9 cellular contexts compared by ENCODE assay signal in genomic region chr11:120512727-120513435, GRCh38. TPM values are rescaled to one million over a fixed set of nuclear protein-coding genes. Genes with fewer than 3 reads are reported as not detected.
DNase-seq lines count a peak whose midpoint lies in the region; ATAC-seq and TF ChIP-seq lines count a peak whose summit lies in the region.
"Had no signal": no experiment of that assay in that cellular context is flagged by ENCODE, and none has a peak within 500 bp of the region (broad histone marks: within the 10 kb centered on the region; RNA-seq: fewer than 3 reads in every experiment).

No MANE protein-coding gene starts in this region.

- no peak overlapping the region for H4K5ac ChIP-seq in IMR-90 (ENCODE audit: low read depth, low read length)

- no peaks in the 10 kb centered on the region for H3K36me3 ChIP-seq in CD4-positive, alpha-beta memory T cell (ENCODE audit: insufficient read depth, low read length)
- H3K36me3 ChIP-seq in IMR-90 (ENCODE audit: control insufficient read depth, insufficient read depth, low read length): no peaks in the 10 kb centered on the region

- no peak overlapping the region for H2AK5ac ChIP-seq in IMR-90 (ENCODE audit: low read depth, low read length)

- no peak overlapping the region for H3K4me3 ChIP-seq in CD4-positive, alpha-beta memory T cell (ENCODE audit: low read length in 2 of 2)
- H3K4me3 ChIP-seq in IMR-90 (ENCODE audit: insufficient read depth, low read depth, low read length): no peak overlapping the region
- H3K4me3 ChIP-seq in coronary artery: no peak overlapping the region

- no peaks in the 10 kb centered on the region for H4K20me1 ChIP-seq in IMR-90 (ENCODE audit: insufficient read depth, low read length)

- no peak overlapping the region for H2BK120ac ChIP-seq in IMR-90 (ENCODE audit: low read depth, low read length)

- H3K56ac ChIP-seq in IMR-90 (ENCODE audit: extremely low read depth, insufficient read depth, low read length): no peak overlapping the region

- no peak for TF ChIP-seq RAD21 in IMR-90 (IDR thresholded peaks at IDR 0.05; ENCODE audit: low read length)

- peaks cover 0 to 2% (median 0%) of the 10 kb centered on the region in 8 donors for H3K9me3 Mint-ChIP-seq in CD4-positive, alpha-beta memory T cell
- no peaks in the 10 kb centered on the region for H3K9me3 Mint-ChIP-seq in neural crest cell
- no peaks in the 10 kb centered on the region for H3K9me3 Mint-ChIP-seq in activated T-cell treated with anti-CD3 and anti-CD28 coated beads, Interleukin-2, amount 50 U/mL, for 24 hours
- H3K9me3 Mint-ChIP-seq: dendritic cell treated with granulocyte-macrophage colony-stimulating factor and Interleukin-4, amounts not matched to agents 40 ng/mL and 50 ng/mL, for 4 days had no signal

- H3K4ac ChIP-seq in IMR-90 (ENCODE audit: low read depth, low read length): no peak overlapping the region

- 0 out of 2 replicates have a peak, but pooled peaks cover 5% of the 10 kb centered on the region for H3K9me1 ChIP-seq in IMR-90 (ENCODE audit: insufficient read depth, low read length)

- peaks cover 67% of the 10 kb centered on the region in 2 donors for H3K27me3 Mint-ChIP-seq in CD4-positive, alpha-beta memory T cell
- H3K27me3 Mint-ChIP-seq in neural crest cell (ENCODE audit: low read depth): peaks cover 70% of the 10 kb centered on the region
- peaks cover 82% of the 10 kb centered on the region for H3K27me3 Mint-ChIP-seq in activated T-cell treated with anti-CD3 and anti-CD28 coated beads, Interleukin-2, amount 50 U/mL, for 24 hours

- POLR2A ChIA-PET in CD4-positive, alpha-beta memory T cell (lab: Charles Lee; ENCODE audit: partially characterized antibody): no interaction called here
- POLR2A ChIA-PET in IMR-90 (lab: Charles Lee; ENCODE audit: unreplicated experiment): no interaction called here

- H3K4me2 ChIP-seq in IMR-90 (ENCODE audit: low read depth, low read length): no peak overlapping the region

- no peaks in the 10 kb centered on the region for H3K36me3 Mint-ChIP-seq in CD4-positive, alpha-beta memory T cell
- H3K36me3 Mint-ChIP-seq in neural crest cell (ENCODE audit: low read depth): no peaks in the 10 kb centered on the region
- H3K36me3 Mint-ChIP-seq in activated T-cell treated with anti-CD3 and anti-CD28 coated beads, Interleukin-2, amount 50 U/mL, for 24 hours (ENCODE audit: low read depth): no peaks in the 10 kb centered on the region

- no peak overlapping the region for H3K23ac ChIP-seq in IMR-90 (ENCODE audit: low read depth, low read length)

- no TSS peak for BruUV-seq in IMR-90 (replicated peaks; lab: Mats Ljungman, UMichigan)

- TF ChIP-seq CTCF in IMR-90 (conservative IDR thresholded peaks at IDR 0.05; ENCODE audit: low read depth, low read length) (no peak; the same call in 1 of the 2 replicates), coronary artery (IDR thresholded peaks at IDR 0.05) (no peak), neural crest cell (conservative IDR thresholded peaks at IDR 0.05) (no peak)

- no peak overlapping the region for H2BK15ac ChIP-seq in IMR-90 (ENCODE audit: low read depth, low read length)

- CTCF ChIA-PET in CD4-positive, alpha-beta memory T cell (lab: Charles Lee; ENCODE audit: partially characterized antibody): no interaction called here
- CTCF ChIA-PET in IMR-90 (lab: Yijun Ruan, JAX): interaction anchor here (0.8 to 1.4 kb wide), 2 partner anchors 418 to 440 kb away, joined by 3 to 4 read pairs; no protein-coding TSS in a partner anchor

- no peak overlapping the region for H3K27ac Mint-ChIP-seq in CD4-positive, alpha-beta memory T cell
- no peak overlapping the region for H3K27ac Mint-ChIP-seq in neural crest cell (ENCODE audit: unreplicated experiment)
- no peak overlapping the region for H3K27ac Mint-ChIP-seq in activated T-cell treated with anti-CD3 and anti-CD28 coated beads, Interleukin-2, amount 50 U/mL, for 24 hours
- H3K27ac Mint-ChIP-seq: dendritic cell treated with granulocyte-macrophage colony-stimulating factor and Interleukin-4, amounts not matched to agents 40 ng/mL and 50 ng/mL, for 4 days had no signal

- no peaks in the 10 kb centered on the region for H3K4me1 ChIP-seq in CD4-positive, alpha-beta memory T cell (ENCODE audit: insufficient read depth, low read length)
- peaks cover 10% of the 10 kb centered on the region; the same call in 1 of the 2 replicates for H3K4me1 ChIP-seq in IMR-90 (ENCODE audit: control insufficient read depth, insufficient read depth, low read length)

- WGBS in IMR-90 (ENCODE audit: extremely low coverage in 2 of 2, insufficient read length in 1 of 2), 2 experiments: 90% methylated on average over 5 of the region's 23 CpGs; no CpG with 5 or more reads in 1 of the 2 experiments

- dilution Hi-C loops in IMR-90 (cut with HindIII; ENCODE audit: low sequenced_read_pairs, unreplicated experiment): no loop called here

- intact Hi-C loops in CD4-positive, alpha-beta memory T cell (cut with micrococcal nuclease): no loop called here
- intact Hi-C loops in IMR-90 (cut with micrococcal nuclease): loop anchor here (10.0 kb wide), 1 partner anchor 202 kb away; no protein-coding TSS in a partner anchor

- in situ Hi-C loops in IMR-90 (cut with MboI; ENCODE audit: low sequenced_read_pairs): loop anchor here (5.0 kb wide), 2 partner anchors 174 to 289 kb away; no protein-coding TSS in a partner anchor

- H3K27ac ChIP-seq in CD4-positive, alpha-beta memory T cell (ENCODE audit: low read depth, low read length): no peak overlapping the region
- no peak overlapping the region for H3K27ac ChIP-seq in IMR-90 (ENCODE audit: insufficient read depth, low read length)
- H3K27ac ChIP-seq in coronary artery: no peak overlapping the region

- H4K91ac ChIP-seq in IMR-90 (ENCODE audit: insufficient read depth, low read depth, low read length): no peak overlapping the region

- ATAC-seq in IMR-90 (ENCODE audit: low read depth): no peak
- ATAC-seq in HG02973 (IDR thresholded peaks at IDR 0.05; ENCODE audit: unreplicated experiment): no peak

- no peaks in the 10 kb centered on the region for H3K79me1 ChIP-seq in IMR-90 (ENCODE audit: low read depth in 1 of 2, low read length in 2 of 2)

- peak overlapping the region in 7 of 8 donors; percentile 5 to 69 (median 50) for H3K4me3 Mint-ChIP-seq in CD4-positive, alpha-beta memory T cell
- peak overlapping the region; percentile 84 for H3K4me3 Mint-ChIP-seq in neural crest cell
- H3K4me3 Mint-ChIP-seq in activated T-cell treated with anti-CD3 and anti-CD28 coated beads, Interleukin-2, amount 50 U/mL, for 24 hours: no peak overlapping the region
- H3K4me3 Mint-ChIP-seq: dendritic cell treated with granulocyte-macrophage colony-stimulating factor and Interleukin-4, amounts not matched to agents 40 ng/mL and 50 ng/mL, for 4 days had no signal

- no peak overlapping the region for H3K9ac ChIP-seq in IMR-90 (ENCODE audit: low read depth, low read length)

- H3K27me3 ChIP-seq in CD4-positive, alpha-beta memory T cell (ENCODE audit: insufficient read depth, low read length): peaks cover 7% of the 10 kb centered on the region
- H3K27me3 ChIP-seq in IMR-90 (ENCODE audit: control insufficient read depth, insufficient read depth, low read length): peaks cover 4% of the 10 kb centered on the region

- H2BK20ac ChIP-seq in IMR-90 (ENCODE audit: low read depth, low read length): no peak overlapping the region

- no peak for DNase-seq in CD4-positive, alpha-beta memory T cell
- DNase-seq in IMR-90 (no peak), coronary artery (ENCODE audit: low spot score) (peak; percentile 69), neural crest cell (ENCODE audit: low read depth, low spot score) (no peak), T1000 (lab: John Stamatoyannopoulos, UW) (no peak)
- no peak for DNase-seq in activated T-cell treated with anti-CD3 and anti-CD28 coated beads, Interleukin-2, amount 50 U/mL, for 24 hours
- DNase-seq: Right ventricle myocardium superior had no signal

- TF ChIP-seq POLR2A in IMR-90 (IDR thresholded peaks at IDR 0.05; ENCODE audit: low read depth, low read length): no peak

- H2AFZ ChIP-seq in IMR-90 (replicated peaks; ENCODE audit: low read length, poor library complexity): peak overlapping the region; percentile 8

- no peak overlapping the region for H4K8ac ChIP-seq in IMR-90 (ENCODE audit: low read depth in 2 of 2, low read length in 2 of 2)

- H3K18ac ChIP-seq in IMR-90 (ENCODE audit: low read depth, low read length): no peak overlapping the region

- no peak overlapping the region for H2BK5ac ChIP-seq in IMR-90 (ENCODE audit: low read depth, low read length, poor library complexity, severe bottlenecking)

- H2AK9ac ChIP-seq in IMR-90 (replicated peaks; ENCODE audit: low read depth, low read length, poor library complexity): no peak overlapping the region

- H3K4me1 Mint-ChIP-seq in CD4-positive, alpha-beta memory T cell: peaks cover 0 to 12% (median 2%) of the 10 kb centered on the region in 4 donors
- H3K4me1 Mint-ChIP-seq in neural crest cell: peaks cover 15% of the 10 kb centered on the region
- H3K4me1 Mint-ChIP-seq in activated T-cell treated with anti-CD3 and anti-CD28 coated beads, Interleukin-2, amount 50 U/mL, for 24 hours (ENCODE audit: low read depth): peaks cover 6% of the 10 kb centered on the region

- H3K14ac ChIP-seq in IMR-90 (replicated peaks; ENCODE audit: low read depth, low read length): no peak overlapping the region

- H3K9me3 ChIP-seq in CD4-positive, alpha-beta memory T cell (ENCODE audit: control insufficient read depth in 1 of 2, low read length in 2 of 2): no peaks in the 10 kb centered on the region
- no peaks in the 10 kb centered on the region for H3K9me3 ChIP-seq in IMR-90 (ENCODE audit: control insufficient read depth, insufficient read depth, low read length)

TF ChIP-seq in IMR-90, 13 proteins besides CTCF, POLR2A, EP300 and RAD21:
- TF ChIP-seq MAZ (IDR thresholded peaks at IDR 0.05; ENCODE audit: borderline replicate concordance, low read depth, low read length) (no peak), RFX5 (IDR thresholded peaks at IDR 0.05; ENCODE audit: low read depth, low read length) (no peak), SMC3 (IDR thresholded peaks at IDR 0.05; ENCODE audit: low read depth, low read length) (no peak), NFE2L2 (IDR thresholded peaks at IDR 0.05; ENCODE audit: low read depth, low read length) (no peak), MAFK (IDR thresholded peaks at IDR 0.05; ENCODE audit: low read depth, low read length) (no peak), CEBPB (IDR thresholded peaks at IDR 0.05; ENCODE audit: low read depth, low read length) (no peak)
TF ChIP-seq in IMR-90: peak in this region for 0.

RNA-seq across cellular contexts. Expression of gene GRIK4, which starts 1.3 kb away (rescaled TPM):
- not detected for total RNA-seq in CD4-positive, alpha-beta memory T cell
- polyA plus RNA-seq in CD4-positive, alpha-beta memory T cell: under 1 TPM in 1 of 2 donors, not detected in 1; 0.06 TPM
- under 0.01 and 0.18 TPM in 2 replicates for total RNA-seq in IMR-90 (2012; rRNA removed)
- 0.29 and 0.38 TPM in 2 replicates for polyA plus RNA-seq in IMR-90 (2012; rRNA removed)
- 0.25 and 0.36 TPM in 2 replicates for polyA plus RNA-seq in IMR-90 (2012; cell fraction: cytosol; rRNA removed)
- 0.39 and 0.41 TPM in 2 replicates for polyA plus RNA-seq in IMR-90 (2012; cell fraction: nucleus; rRNA removed; ENCODE audit: low replicate concordance)
- 0.86 and 0.89 TPM in 2 replicates for total RNA-seq in neural crest cell
